In the genomic region with DNA sequence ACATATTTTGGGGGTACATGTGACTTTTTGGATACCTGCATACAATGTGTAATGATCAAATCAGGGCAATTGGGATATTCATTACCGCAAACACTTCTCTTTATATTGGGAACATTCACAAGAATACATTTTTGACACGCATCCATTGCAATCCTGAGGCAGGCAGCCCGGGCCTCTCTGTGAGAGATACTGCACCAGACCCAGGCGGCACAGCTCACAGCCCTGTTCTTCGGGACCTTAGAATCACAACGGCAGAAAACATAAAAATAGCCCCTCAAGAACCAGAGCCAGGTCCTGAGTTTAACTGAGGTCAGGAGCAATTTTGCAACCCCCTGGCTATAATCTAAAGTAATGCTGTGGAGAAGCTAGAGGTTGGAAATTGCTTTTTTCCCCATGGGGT, we compare ENCODE assay signal across 14 cellular contexts.
DNase-seq lines count a peak whose midpoint lies in the region; ATAC-seq and TF ChIP-seq lines count a peak whose summit lies in the region.
"Had no signal": no experiment of that assay in that cellular context is flagged by ENCODE, and none has a peak within 500 bp of the region (broad histone marks: within the 10 kb centered on the region; RNA-seq: fewer than 3 reads in every experiment).

No MANE protein-coding gene starts in this region.

- no peak for TF ChIP-seq POLR2A in esophagus muscularis mucosa (IDR thresholded peaks at IDR 0.05; ENCODE audit: low read depth)

- CTCF ChIA-PET in activated naive CD4-positive, alpha-beta T cell treated with anti-CD3 and anti-CD28 coated beads for 36 hours (lab: Charles Lee), result no interaction called here

- ATAC-seq in Right ventricle myocardium inferior, result peak; percentile 82
- no peak for ATAC-seq in left lobe of liver
- ATAC-seq: HepG2 had no signal

- H3K27me3 Mint-ChIP-seq in activated naive CD4-positive, alpha-beta T cell treated with anti-CD3 and anti-CD28 coated beads for 36 hours (ENCODE audit: low read depth), result peaks cover 24% of the 10 kb centered on the region

- 84% methylated on average over 6 of the region's 6 CpGs for WGBS in esophagus muscularis mucosa

- no peak overlapping the region for H3K27ac Mint-ChIP-seq in activated naive CD4-positive, alpha-beta T cell treated with anti-CD3 and anti-CD28 coated beads for 36 hours
- H3K27ac Mint-ChIP-seq: CD4-positive, CD25-positive, alpha-beta regulatory T cell; CD8-positive, alpha-beta memory T cell had no signal

- H3K9me3 ChIP-seq in right atrium auricular region, result no peaks in the 10 kb centered on the region
- H3K9me3 ChIP-seq in esophagus muscularis mucosa, result no peaks in the 10 kb centered on the region
- no peaks in the 10 kb centered on the region for H3K9me3 ChIP-seq in left ventricle myocardium inferior (replicated peaks)

- H3K4me1 Mint-ChIP-seq in activated naive CD4-positive, alpha-beta T cell treated with anti-CD3 and anti-CD28 coated beads for 36 hours (ENCODE audit: low read depth), result no peaks in the 10 kb centered on the region
- H3K4me1 Mint-ChIP-seq: CD4-positive, CD25-positive, alpha-beta regulatory T cell; CD8-positive, alpha-beta memory T cell had no signal

- H3K4me3 ChIP-seq in right atrium auricular region (no peak overlapping the region), esophagus muscularis mucosa (no peak overlapping the region), left ventricle myocardium inferior (no peak overlapping the region)

- intact Hi-C loops in Right ventricle myocardium inferior (cut with DNase I) (loop anchor here (5.0 kb wide), 1 partner anchor 90 kb away; a partner anchor contains a TSS), esophagus muscularis mucosa (cut with DNase I) (no loop called here), left ventricle myocardium inferior (cut with micrococcal nuclease) (no loop called here)
- intact Hi-C loops in activated naive CD4-positive, alpha-beta T cell treated with anti-CD3 and anti-CD28 coated beads for 36 hours (cut with micrococcal nuclease), result no loop called here

- H3K4me1 ChIP-seq in right atrium auricular region (peaks cover 0 to 5% of the 10 kb centered on the region in 2 donors), esophagus muscularis mucosa (peaks cover 0 to 4% (median 0%) of the 10 kb centered on the region in 4 donors), left ventricle myocardium inferior (peaks cover 22% of the 10 kb centered on the region)

- DNase-seq in Right ventricle myocardium inferior (ENCODE audit: missing footprints) (no peak), right atrium auricular region (ENCODE audit: low spot score) (no peak), esophagus muscularis mucosa (ENCODE audit: extremely low spot score) (peak; percentile 47), left ventricle myocardium inferior (no peak), left lobe of liver (ENCODE audit: low spot score) (no peak), DMS53 (lab: John Stamatoyannopoulos, UW) (no peak)
- DNase-seq in activated naive CD4-positive, alpha-beta T cell treated with anti-CD3 and anti-CD28 coated beads for 36 hours, result no peak
- DNase-seq: 8988T; C1 segment of cervical spinal cord; CD4-positive, CD25-positive, alpha-beta regulatory T cell; CD8-positive, alpha-beta memory T cell; DMS 273 treated with DMSO at 0.1 percent for 48 hours; H9 had no signal

- no peaks in the 10 kb centered on the region for H3K36me3 Mint-ChIP-seq in activated naive CD4-positive, alpha-beta T cell treated with anti-CD3 and anti-CD28 coated beads for 36 hours (ENCODE audit: low read depth)
- H3K36me3 Mint-ChIP-seq: CD4-positive, CD25-positive, alpha-beta regulatory T cell; CD8-positive, alpha-beta memory T cell had no signal

- TF ChIP-seq CTCF in right atrium auricular region (IDR thresholded peaks at IDR 0.05) (no peak), esophagus muscularis mucosa (IDR thresholded peaks at IDR 0.05) (no peak), left ventricle myocardium inferior (IDR thresholded peaks at IDR 0.05; ENCODE audit: borderline replicate concordance) (no peak)

- no peaks in the 10 kb centered on the region for H3K27me3 ChIP-seq in right atrium auricular region
- peaks cover 0 to 33% (median 0%) of the 10 kb centered on the region in 4 donors for H3K27me3 ChIP-seq in esophagus muscularis mucosa
- no peaks in the 10 kb centered on the region for H3K27me3 ChIP-seq in left ventricle myocardium inferior (ENCODE audit: low read depth)

- TF ChIP-seq EP300 in esophagus muscularis mucosa (IDR thresholded peaks at IDR 0.05), result no peak

- peaks cover 3% of the 10 kb centered on the region for H3K9me3 Mint-ChIP-seq in activated naive CD4-positive, alpha-beta T cell treated with anti-CD3 and anti-CD28 coated beads for 36 hours
- H3K9me3 Mint-ChIP-seq: CD8-positive, alpha-beta memory T cell had no signal

- H3K36me3 ChIP-seq in right atrium auricular region, result no peaks in the 10 kb centered on the region
- H3K36me3 ChIP-seq in esophagus muscularis mucosa, result no peaks in the 10 kb centered on the region
- H3K36me3 ChIP-seq in left ventricle myocardium inferior, result no peaks in the 10 kb centered on the region

- H3K27ac ChIP-seq in right atrium auricular region (no peak overlapping the region), esophagus muscularis mucosa (replicated peaks in 1 of 4) (no peak overlapping the region), left ventricle myocardium inferior (replicated peaks) (peak overlapping the region; percentile 44)

- H3K4me3 Mint-ChIP-seq in activated naive CD4-positive, alpha-beta T cell treated with anti-CD3 and anti-CD28 coated beads for 36 hours, result no peak overlapping the region
- H3K4me3 Mint-ChIP-seq: CD4-positive, CD25-positive, alpha-beta regulatory T cell; CD8-positive, alpha-beta memory T cell; H9 had no signal
